12 cellular contexts compared by ENCODE assay signal in the genomic region with DNA sequence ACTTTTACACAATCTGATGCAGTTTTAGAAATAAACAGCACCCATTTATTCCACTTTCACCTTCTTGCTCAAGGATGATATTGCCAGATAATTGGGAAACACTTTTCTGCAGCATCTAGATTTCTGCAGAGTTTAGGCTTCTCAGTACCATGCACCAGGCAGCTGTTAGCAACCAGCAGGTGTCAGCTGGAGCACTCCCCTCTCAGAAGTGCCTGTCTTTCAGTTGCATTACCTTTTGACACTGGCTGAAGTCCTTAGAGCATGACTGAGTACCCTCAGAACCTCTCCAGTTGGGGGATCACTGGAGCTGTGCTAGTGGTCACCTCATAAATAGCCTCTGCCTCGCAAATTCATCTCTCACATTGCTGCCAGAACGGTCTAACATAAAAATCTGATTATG.
A peak's percentile ranks its signal among the peaks of the same experiment; 100 is the strongest.
DNase-seq lines count a peak whose midpoint lies in the region; ATAC-seq, FAIRE-seq and TF ChIP-seq lines count a peak whose summit lies in the region.
"Had no signal": no experiment of that assay in that cellular context is flagged by ENCODE, and none has a peak within 500 bp of the region (broad histone marks: within the 10 kb centered on the region; RNA-seq: fewer than 3 reads in every experiment).

No MANE protein-coding gene starts in this region.

- DNase-seq in GM10266 (ENCODE audit: extremely low spot score) (peak; percentile 8), NCI-H187 (lab: John Stamatoyannopoulos, UW) (peak; percentile 41 to 73), epithelial cell of proximal tubule (ENCODE audit: low read depth) (no peak), RCC 7860 (ENCODE audit: low spot score) (no peak), COR-L47 (lab: John Stamatoyannopoulos, UW) (no peak)
- DNase-seq in stimulated activated CD4-positive, alpha-beta T cell treated with anti-CD3 and anti-CD28 coated beads, Interleukin-4, amount 100 ng/mL, for 1 hour, result no peak
- no peak for DNase-seq in stimulated activated CD8-positive, alpha-beta memory T cell treated with anti-CD3 and anti-CD28 coated beads, Interleukin-4, amount 100 ng/mL, for 48 hours
- DNase-seq: activated CD4-positive, alpha-beta T cell treated with anti-CD3 and anti-CD28 coated beads for 1 hour; effector CD4-positive, alpha-beta T cell; NCI-H446 had no signal

- no peak for FAIRE-seq in RCC 7860 (lab: Jason Lieb, UNC)

- ATAC-seq in GM21447 (IDR thresholded peaks at IDR 0.05; ENCODE audit: unreplicated experiment), result peak; percentile 80
- ATAC-seq: activated T-helper 17 cell treated with anti-CD3 and anti-CD28 coated beads, Interleukin-2, amount 50 U/mL, for 72 hours had no signal

- no peak overlapping the region for H3K4me3 ChIP-seq in epithelial cell of proximal tubule (ENCODE audit: low read depth, low read length)

- TF ChIP-seq CTCF in GM10266 (IDR thresholded peaks at IDR 0.05; ENCODE audit: control insufficient read depth, insufficient read depth, low read depth, missing control alignments) (no peak), epithelial cell of proximal tubule (conservative IDR thresholded peaks at IDR 0.05; ENCODE audit: low read depth, low read length) (peak; percentile 27)

Comparison
In these comparisons a context has a peak if more than half of its experiments do, and no peak if none do; other contexts are left out.
1. DNase-seq: peak in GM10266 (single experiment) and NCI-H187 (2 of 2); none in epithelial cell of proximal tubule (single experiment), stimulated activated CD4-positive, alpha-beta T cell treated with anti-CD3 and anti-CD28 coated beads, Interleukin-4, amount 100 ng/mL, for 1 hour (single experiment), stimulated activated CD8-positive, alpha-beta memory T cell treated with anti-CD3 and anti-CD28 coated beads, Interleukin-4, amount 100 ng/mL, for 48 hours (single experiment), RCC 7860 (single experiment) and COR-L47 (single experiment).